1 cellular context compared by ENCODE assay signal in genomic region chr16:13866073-13866472, GRCh38.
TF ChIP-seq lines count a peak whose summit lies in the region.

No MANE protein-coding gene starts in this region.

TF ChIP-seq in HCT116, 20 proteins besides CTCF, POLR2A, EP300 and RAD21 (continued from another document):
- TF ChIP-seq TCF7L2 (IDR thresholded peaks at IDR 0.05; ENCODE audit: borderline replicate concordance, extremely low read depth, insufficient read depth, insufficient read length) (no peak), EZH2phosphoT487 (IDR thresholded peaks at IDR 0.05; ENCODE audit: borderline replicate concordance) (no peak), EZH2 (IDR thresholded peaks at IDR 0.05) (no peak), POLR2AphosphoS5 (IDR thresholded peaks at IDR 0.05; ENCODE audit: low read depth, low read length) (no peak), MAX (IDR thresholded peaks at IDR 0.05) (peak; percentile 42; the same call in 1 of the 2 replicates), SRF (IDR thresholded peaks at IDR 0.05; ENCODE audit: low read depth) (no peak), JUND (IDR thresholded peaks at IDR 0.05) (no peak), ATF3 (IDR thresholded peaks at IDR 0.05) (no peak), SP1 (IDR thresholded peaks at IDR 0.05; ENCODE audit: low read depth) (no peak)
